In genomic region chr5:94693043-94693822, GRCh38 we compare ENCODE assay signal across 8 cellular contexts.
DNase-seq lines count a peak whose midpoint lies in the region; ATAC-seq and TF ChIP-seq lines count a peak whose summit lies in the region.

No MANE protein-coding gene starts in this region.

- H3K27me3 Mint-ChIP-seq in activated naive CD8-positive, alpha-beta T cell treated with anti-CD3 and anti-CD28 coated beads, Interleukin-2, amount 50 U/mL, for 24 hours, result no peaks in the 10 kb centered on the region

- DNase-seq in DMS 273 treated with DMSO at 0.1 percent for 48 hours (lab: John Stamatoyannopoulos, UW) (peak; percentile 8), Kasumi-1 (lab: John Stamatoyannopoulos, UW) (peak; percentile 65 to 83), SW 1271 (lab: John Stamatoyannopoulos, UW) (peak; percentile 53 to 78), heart left ventricle (no peak), stomach (no peak), NOMO-1 treated with dmso at 0.1 percent for 144 hours (lab: John Stamatoyannopoulos, UW; ENCODE audit: unreplicated experiment) (no peak)
- no peak for DNase-seq in activated naive CD8-positive, alpha-beta T cell treated with anti-CD3 and anti-CD28 coated beads, Interleukin-2, amount 50 U/mL, for 24 hours

- TF ChIP-seq POLR2A in heart left ventricle (IDR thresholded peaks at IDR 0.05) (no peak), stomach (IDR thresholded peaks at IDR 0.05) (no peak)

- 37 to 46% (median 42%) methylated on average over 5 of the region's 5 CpGs for WGBS in heart left ventricle, 4 donors
- WGBS in stomach, 5 donors, result 43 to 53% (median 50%) methylated on average over 5 of the region's 5 CpGs

- TF ChIP-seq CTCF in heart left ventricle (IDR thresholded peaks at IDR 0.05) (peak; percentile 6 to 53 (median 36)), stomach (IDR thresholded peaks at IDR 0.05) (peak in 4 of 7 experiments; percentile 18 to 33 (median 26))

- ATAC-seq in GM19463 (IDR thresholded peaks at IDR 0.05; ENCODE audit: unreplicated experiment) (peak; percentile 50), heart left ventricle (peak in 3 of 4 donors; percentile 53 to 76 (median 55))
- ATAC-seq in activated naive CD8-positive, alpha-beta T cell treated with anti-CD3 and anti-CD28 coated beads, Interleukin-2, amount 50 U/mL, for 24 hours, result no peak

- H3K4me1 ChIP-seq in heart left ventricle (peaks cover 0 to 16% (median 3%) of the 10 kb centered on the region in 12 donors), stomach (peaks cover 0 to 8% (median 2%) of the 10 kb centered on the region in 4 donors)

- no peak overlapping the region for H3K27ac Mint-ChIP-seq in activated naive CD8-positive, alpha-beta T cell treated with anti-CD3 and anti-CD28 coated beads, Interleukin-2, amount 50 U/mL, for 24 hours

- intact Hi-C loops in heart left ventricle (cut with DNase I), result loop anchor here in 4 of 10 donors (5.0 to 10.0 kb wide), 2 partner anchors 166 to 168 kb away; no protein-coding TSS in a partner anchor
- intact Hi-C loops in stomach (cut with DNase I; ENCODE audit: low total_unique reads), result no loop called here

- no peak for TF ChIP-seq EP300 in stomach (IDR thresholded peaks at IDR 0.05)

- H3K36me3 ChIP-seq in heart left ventricle, result peaks cover 0 to 39% (median 16%) of the 10 kb centered on the region in 9 donors
- H3K36me3 ChIP-seq in stomach, result peaks cover 0 to 8% (median 7%) of the 10 kb centered on the region in 4 donors

- H3K27me3 ChIP-seq in heart left ventricle (no peaks in the 10 kb centered on the region), stomach (no peaks in the 10 kb centered on the region)

- H3K36me3 Mint-ChIP-seq in activated naive CD8-positive, alpha-beta T cell treated with anti-CD3 and anti-CD28 coated beads, Interleukin-2, amount 50 U/mL, for 24 hours (ENCODE audit: low read depth), result peaks cover 18% of the 10 kb centered on the region

- H3K9me3 ChIP-seq in heart left ventricle (no peaks in the 10 kb centered on the region), stomach (no peaks in the 10 kb centered on the region)

- H3K9me3 Mint-ChIP-seq in activated naive CD8-positive, alpha-beta T cell treated with anti-CD3 and anti-CD28 coated beads, Interleukin-2, amount 50 U/mL, for 24 hours, result no peaks in the 10 kb centered on the region

- H3K4me1 Mint-ChIP-seq in activated naive CD8-positive, alpha-beta T cell treated with anti-CD3 and anti-CD28 coated beads, Interleukin-2, amount 50 U/mL, for 24 hours, result no peaks in the 10 kb centered on the region

- H3K4me3 ChIP-seq in heart left ventricle (no peak overlapping the region), stomach (no peak overlapping the region)

- no peak overlapping the region for H3K27ac ChIP-seq in heart left ventricle
- H3K27ac ChIP-seq in stomach, result no peak overlapping the region

- no peak overlapping the region for H3K4me3 Mint-ChIP-seq in activated naive CD8-positive, alpha-beta T cell treated with anti-CD3 and anti-CD28 coated beads, Interleukin-2, amount 50 U/mL, for 24 hours

Comparison
In these comparisons a context has a peak if more than half of its experiments do, and no peak if none do; other contexts are left out.
1. DNase-seq: peak in DMS 273 treated with DMSO at 0.1 percent for 48 hours (single experiment), Kasumi-1 (2 of 2) and SW 1271 (2 of 2); none in heart left ventricle (0 of 5), stomach (single experiment), NOMO-1 treated with dmso at 0.1 percent for 144 hours (single experiment) and activated naive CD8-positive, alpha-beta T cell treated with anti-CD3 and anti-CD28 coated beads, Interleukin-2, amount 50 U/mL, for 24 hours (single experiment).